ENCODE assay signal across 8 cellular contexts in genomic region chr12:117854339-117855012, GRCh38.
DNase-seq lines count a peak whose midpoint lies in the region; ATAC-seq, FAIRE-seq and TF ChIP-seq lines count a peak whose summit lies in the region.

No MANE protein-coding gene starts in this region.

- H3K4me3 ChIP-seq in kidney (ENCODE audit: low read length in 2 of 2) = no peak overlapping the region

- H3K36me3 ChIP-seq in kidney (ENCODE audit: control insufficient read depth in 1 of 2, insufficient read depth in 2 of 2, low read length in 2 of 2) = no peaks in the 10 kb centered on the region

- ATAC-seq in GM21367 (IDR thresholded peaks at IDR 0.05; ENCODE audit: unreplicated experiment) = peak; percentile 51

- peaks cover 0 to 7% of the 10 kb centered on the region in 2 donors for H3K9me3 ChIP-seq in kidney (ENCODE audit: control insufficient read depth in 1 of 2, low read length in 2 of 2)

- TF ChIP-seq CTCF in C4-2B (conservative IDR thresholded peaks at IDR 0.05) = peak; percentile 89
- no peak for TF ChIP-seq CTCF in kidney (IDR thresholded peaks at IDR 0.05; ENCODE audit: borderline replicate concordance, extremely low read depth, insufficient read depth)

- no peak overlapping the region for H3K9ac ChIP-seq in kidney (ENCODE audit: low read length in 2 of 2)

- FAIRE-seq in kidney (lab: Jason Lieb, UNC) = no peak

- intact Hi-C loops in kidney (cut with DNase I) = no loop called here

- peak; percentile 79 for DNase-seq in NCI-H2227 (lab: John Stamatoyannopoulos, UW; ENCODE audit: unreplicated experiment)
- peak; percentile 69 for DNase-seq in activated CD8-positive, alpha-beta memory T cell treated with anti-CD3 and anti-CD28 coated beads for 24 hours
- DNase-seq in glomerular visceral epithelial cell (ENCODE audit: extremely low spot score) = peak; percentile 37
- DNase-seq in stimulated activated CD4-positive, alpha-beta T cell treated with anti-CD3 and anti-CD28 coated beads, Interleukin-1b, Interleukin-23, amount 100 ng/mL, for 4 hours (ENCODE audit: low read depth in 2 of 2) = peak; percentile 11 to 14
- DNase-seq in kidney = no peak
- no peak for DNase-seq in SKM-1 (lab: John Stamatoyannopoulos, UW; ENCODE audit: unreplicated experiment)

- H3K4me1 ChIP-seq in kidney (ENCODE audit: control insufficient read depth in 1 of 2, insufficient read depth in 1 of 2, low read depth in 1 of 2, low read length in 2 of 2) = no peaks in the 10 kb centered on the region

- no peak overlapping the region for H3K27ac ChIP-seq in C4-2B
- H3K27ac ChIP-seq in kidney (ENCODE audit: low read depth in 2 of 2, low read length in 2 of 2) = no peak overlapping the region

Comparison
In these comparisons a context has a peak if more than half of its experiments do, and no peak if none do; other contexts are left out.
1. DNase-seq: peak in NCI-H2227 (single experiment), activated CD8-positive, alpha-beta memory T cell treated with anti-CD3 and anti-CD28 coated beads for 24 hours (single experiment), glomerular visceral epithelial cell (single experiment) and stimulated activated CD4-positive, alpha-beta T cell treated with anti-CD3 and anti-CD28 coated beads, Interleukin-1b, Interleukin-23, amount 100 ng/mL, for 4 hours (2 of 2); none in kidney (single experiment) and SKM-1 (single experiment).